8 cellular contexts compared by ENCODE assay signal in the genomic region with DNA sequence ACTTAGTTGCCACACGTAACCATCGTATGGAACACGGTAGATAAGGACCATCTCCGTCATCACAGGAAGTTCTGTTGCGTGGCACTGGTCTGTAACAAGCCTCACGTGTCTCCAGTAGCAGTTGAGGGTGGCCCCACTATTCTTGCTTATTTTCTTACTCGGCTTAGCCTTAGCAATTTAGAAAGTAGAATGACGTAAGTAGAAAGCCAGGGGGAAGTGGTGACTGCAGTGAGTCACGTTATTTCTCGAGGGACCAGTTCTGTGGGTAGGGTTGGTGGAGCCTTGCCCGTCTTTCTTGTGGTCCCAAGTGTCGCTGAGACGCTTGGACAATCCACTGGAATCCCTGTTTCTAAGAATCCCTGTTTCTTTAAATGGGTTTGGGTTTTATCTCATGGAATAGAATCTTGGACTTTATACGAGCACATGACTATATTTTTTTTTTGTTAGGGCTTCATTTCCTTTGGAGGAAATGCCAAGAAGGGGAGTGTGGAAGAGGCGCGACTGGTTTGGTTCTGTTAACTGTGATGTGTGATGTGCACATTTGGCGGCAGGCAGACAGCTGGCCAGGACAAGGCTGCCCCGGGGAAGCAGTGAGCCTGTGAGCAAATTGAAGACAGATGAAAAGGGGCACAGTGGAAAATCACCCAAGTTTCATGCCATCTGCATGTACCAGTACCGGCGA.
DNase-seq lines count a peak whose midpoint lies in the region; ATAC-seq, FAIRE-seq and TF ChIP-seq lines count a peak whose summit lies in the region.

No MANE protein-coding gene starts in this region.

- peak overlapping the region; percentile 96 to 97 for H3K27ac ChIP-seq in ascending aorta

- no peak for TF ChIP-seq POLR2A in H54 (IDR thresholded peaks at IDR 0.05; ENCODE audit: low read depth, low read length)

- peaks cover 15 to 36% of the 10 kb centered on the region in 2 donors for H3K4me1 ChIP-seq in ascending aorta

- no peak for TF ChIP-seq CTCF in ascending aorta (IDR thresholded peaks at IDR 0.05)

- H3K9me3 ChIP-seq in ascending aorta, result no peaks in the 10 kb centered on the region

- no peak for FAIRE-seq in H54 (lab: Jason Lieb, UNC)

- DNase-seq in T-helper 22 cell (ENCODE audit: low read depth), result peak; percentile 64
- DNase-seq in ascending aorta (ENCODE audit: low spot score in 2 of 2), result peak; percentile 86 to 96
- DNase-seq in kidney tubule cell (ENCODE audit: low spot score), result peak; percentile 89
- peak; percentile 46 to 64 for DNase-seq in stimulated activated CD8-positive, alpha-beta memory T cell treated with anti-CD3 and anti-CD28 coated beads, Interleukin-15, amount 100 ng/mL, for 4 hours (ENCODE audit: low read depth in 2 of 2)
- no peak for DNase-seq in H54 (ENCODE audit: insufficient read length, low spot score)
- no peak for DNase-seq in midbrain (lab: John Stamatoyannopoulos, UW)

- intact Hi-C loops in ascending aorta (cut with DNase I), result loop anchor here (2.0 to 10.0 kb wide), 5 partner anchors 79 to 1064 kb away; partner anchors contain the start of gene GATA6

- H3K27me3 ChIP-seq in ascending aorta, result no peaks in the 10 kb centered on the region

- H3K36me3 ChIP-seq in ascending aorta, result peaks cover 0 to 9% of the 10 kb centered on the region in 2 donors

- no peak overlapping the region for H3K4me3 ChIP-seq in ascending aorta

- ATAC-seq in GM19025 (IDR thresholded peaks at IDR 0.05; ENCODE audit: low read depth, unreplicated experiment) (peak; percentile 77), HG03175 (IDR thresholded peaks at IDR 0.05; ENCODE audit: unreplicated experiment) (peak; percentile 91)

Comparison
In these comparisons a context has a peak if more than half of its experiments do, and no peak if none do; other contexts are left out.
1. DNase-seq: peak in T-helper 22 cell (single experiment), ascending aorta (2 of 2), kidney tubule cell (single experiment) and stimulated activated CD8-positive, alpha-beta memory T cell treated with anti-CD3 and anti-CD28 coated beads, Interleukin-15, amount 100 ng/mL, for 4 hours (2 of 2); none in H54 (single experiment) and midbrain (single experiment).